ENCODE assay signal across 12 cellular contexts in the genomic region with DNA sequence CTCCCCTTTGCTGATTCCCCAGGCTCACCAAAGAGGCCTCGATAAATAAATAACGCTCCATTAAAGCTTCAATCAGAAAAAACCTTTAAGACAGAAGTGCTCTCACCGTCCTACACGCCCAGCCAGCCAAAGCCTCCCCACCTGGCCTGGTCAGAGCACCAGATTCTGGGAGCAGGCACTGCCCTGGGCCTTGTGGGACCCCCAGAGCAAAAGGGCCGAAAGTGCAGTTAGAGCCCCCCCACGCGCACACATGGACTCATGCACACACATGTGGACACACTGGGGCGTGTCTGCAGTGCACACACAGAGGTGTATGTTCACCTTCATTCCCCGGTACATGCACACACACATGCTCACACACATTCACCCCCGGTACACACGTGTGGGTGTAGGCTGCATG. TPM values are rescaled to one million over a fixed set of nuclear protein-coding genes. Genes with fewer than 3 reads are reported as not detected.
A peak's percentile ranks its signal among the peaks of the same experiment; 100 is the strongest.
DNase-seq lines count a peak whose midpoint lies in the region; ATAC-seq and TF ChIP-seq lines count a peak whose summit lies in the region.
"Had no signal": no experiment of that assay in that cellular context is flagged by ENCODE, and none has a peak within 500 bp of the region (broad histone marks: within the 10 kb centered on the region; RNA-seq: fewer than 3 reads in every experiment).

No MANE protein-coding gene starts in this region.

- CTCF ChIA-PET in activated naive CD4-positive, alpha-beta T cell treated with anti-CD3 and anti-CD28 coated beads, Interleukin-2, amount 10 ng/mL, durations not matched to agents 7 days and 5 days (lab: Charles Lee) = no interaction called here

- peaks cover 31% of the 10 kb centered on the region for H3K4me1 ChIP-seq in mucosa of stomach (ENCODE audit: control insufficient read depth, insufficient read depth, low read length)
- peaks cover 0 to 52% (median 35%) of the 10 kb centered on the region in 4 donors for H3K4me1 ChIP-seq in tibial nerve

- peak overlapping the region; percentile 28 for H3K4me3 Mint-ChIP-seq in activated naive CD4-positive, alpha-beta T cell treated with anti-CD3 and anti-CD28 coated beads, Interleukin-2, amount 10 ng/mL, durations not matched to agents 7 days and 5 days

- peaks cover 63% of the 10 kb centered on the region for H3K36me3 Mint-ChIP-seq in activated naive CD4-positive, alpha-beta T cell treated with anti-CD3 and anti-CD28 coated beads, Interleukin-2, amount 10 ng/mL, durations not matched to agents 7 days and 5 days

- peak overlapping the region; percentile 30 for H3K9ac ChIP-seq in mucosa of stomach (ENCODE audit: low read length)

- no peak for TF ChIP-seq EP300 in tibial nerve (IDR thresholded peaks at IDR 0.05)

- H3K9me3 ChIP-seq in mucosa of stomach (ENCODE audit: control insufficient read depth, low read length) (no peaks in the 10 kb centered on the region), tibial nerve (no peaks in the 10 kb centered on the region)

- no peaks in the 10 kb centered on the region for H3K27me3 Mint-ChIP-seq in activated naive CD4-positive, alpha-beta T cell treated with anti-CD3 and anti-CD28 coated beads, Interleukin-2, amount 10 ng/mL, durations not matched to agents 7 days and 5 days
- H3K27me3 Mint-ChIP-seq: activated CD4-positive, alpha-beta T cell treated with anti-CD3 and anti-CD28 coated beads for 36 hours had no signal

- H3K4me1 Mint-ChIP-seq in activated naive CD4-positive, alpha-beta T cell treated with anti-CD3 and anti-CD28 coated beads, Interleukin-2, amount 10 ng/mL, durations not matched to agents 7 days and 5 days = peaks cover 84% of the 10 kb centered on the region

- DNase-seq in activated naive CD4-positive, alpha-beta T cell treated with anti-CD3 and anti-CD28 coated beads, Interleukin-2, amount 10 ng/mL, durations not matched to agents 7 days and 5 days = no peak
- no peak for DNase-seq in activated naive CD4-positive, alpha-beta T cell (lab: John Stamatoyannopoulos, UW)
- no peak for DNase-seq in tibial nerve (ENCODE audit: low spot score in 2 of 2)
- no peak for DNase-seq in NCI-H2029 (lab: John Stamatoyannopoulos, UW)
- DNase-seq in GM19240 (ENCODE audit: insufficient read length, low spot score) = no peak
- DNase-seq: activated CD4-positive, alpha-beta T cell treated with anti-CD3 and anti-CD28 coated beads for 36 hours; effector memory CD4-positive, alpha-beta T cell; NCI-H510A treated with DMSO at 0.1 percent for 48 hours; SIG-M5 had no signal

- no peaks in the 10 kb centered on the region for H3K9me3 Mint-ChIP-seq in activated naive CD4-positive, alpha-beta T cell treated with anti-CD3 and anti-CD28 coated beads, Interleukin-2, amount 10 ng/mL, durations not matched to agents 7 days and 5 days

- TF ChIP-seq POLR2A in tibial nerve (IDR thresholded peaks at IDR 0.05) = no peak

- TF ChIP-seq CTCF in VCaP (conservative IDR thresholded peaks at IDR 0.05) = no peak
- TF ChIP-seq CTCF in tibial nerve (IDR thresholded peaks at IDR 0.05) = no peak

- no peaks in the 10 kb centered on the region for H3K27me3 ChIP-seq in mucosa of stomach (ENCODE audit: control insufficient read depth, insufficient read depth, low read length)
- no peaks in the 10 kb centered on the region for H3K27me3 ChIP-seq in tibial nerve

- H3K27ac ChIP-seq in VCaP = peak overlapping the region; percentile 98
- H3K27ac ChIP-seq in tibial nerve = peak overlapping the region; percentile 87 to 100 (median 93)

- no peak overlapping the region for H3K4me3 ChIP-seq in mucosa of stomach (ENCODE audit: low read length)
- H3K4me3 ChIP-seq in tibial nerve = no peak overlapping the region

- no peak for ATAC-seq in HG02852 (IDR thresholded peaks at IDR 0.05; ENCODE audit: unreplicated experiment)
- ATAC-seq: activated CD4-positive, alpha-beta T cell treated with anti-CD3 and anti-CD28 coated beads for 36 hours had no signal

- peak overlapping the region; percentile 78 for H3K27ac Mint-ChIP-seq in activated naive CD4-positive, alpha-beta T cell treated with anti-CD3 and anti-CD28 coated beads, Interleukin-2, amount 10 ng/mL, durations not matched to agents 7 days and 5 days
- H3K27ac Mint-ChIP-seq: activated CD4-positive, alpha-beta T cell treated with anti-CD3 and anti-CD28 coated beads for 36 hours had no signal

- 85 to 86% methylated on average over 8 to 11 of the region's 11 CpGs for WGBS in tibial nerve, 2 donors

- H3K36me3 ChIP-seq in mucosa of stomach (ENCODE audit: control insufficient read depth, insufficient read depth, low read length) (peaks cover 5% of the 10 kb centered on the region), tibial nerve (peaks cover 0 to 8% (median 0%) of the 10 kb centered on the region in 3 donors)

RNA-seq across cellular contexts. Expression of a gene that starts 1.9 kb away (rescaled TPM):
- 100 to 1,000 TPM in 1 of 4 donors, 10 to 100 TPM in 3; 80.8 to 103 (median 91.5) TPM for total RNA-seq in tibial nerve

RNA-seq across cellular contexts. Expression of a gene that starts 9.4 kb away (rescaled TPM):
- total RNA-seq in tibial nerve = 1 to 10 TPM; 1.1 to 4.3 (median 3.8) TPM

RNA-seq across cellular contexts. Expression of a gene that starts 10.1 kb away (rescaled TPM):
- 1 to 10 TPM; 1.3 to 4.2 (median 1.8) TPM for total RNA-seq in tibial nerve

RNA-seq across cellular contexts. Expression of a gene that starts 14.0 kb away (rescaled TPM):
- total RNA-seq in tibial nerve = not detected

RNA-seq across cellular contexts. Expression of a gene that starts 44.0 kb away (rescaled TPM):
- 1 to 10 TPM; 5.1 to 9.6 (median 8.6) TPM for total RNA-seq in tibial nerve
